ENCODE assay signal across 18 cellular contexts in genomic region chr3:12944413-12944812, GRCh38.
DNase-seq lines count a peak whose midpoint lies in the region; ATAC-seq and TF ChIP-seq lines count a peak whose summit lies in the region.
"Had no signal": no experiment of that assay in that cellular context is flagged by ENCODE, and none has a peak within 500 bp of the region (broad histone marks: within the 10 kb centered on the region; RNA-seq: fewer than 3 reads in every experiment).

No MANE protein-coding gene starts in this region.

- ATAC-seq in heart left ventricle (peak in 3 of 4 donors; percentile 11 to 49 (median 37)), GM21786 (IDR thresholded peaks at IDR 0.05; ENCODE audit: unreplicated experiment) (no peak), HG02678 (IDR thresholded peaks at IDR 0.05; ENCODE audit: unreplicated experiment) (no peak)
- ATAC-seq: activated CD8-positive, alpha-beta memory T cell treated with anti-CD3 and anti-CD28 coated beads, Interleukin-2, amount 10 ng/mL, durations not matched to agents 7 days and 5 days had no signal

- H3K4me1 ChIP-seq in GM23248 (ENCODE audit: insufficient read depth), result peaks cover 39% of the 10 kb centered on the region
- H3K4me1 ChIP-seq in heart left ventricle, result peaks cover 13 to 100% (median 92%) of the 10 kb centered on the region in 12 donors
- H3K4me1 ChIP-seq: HAP-1 had no signal

- no peak overlapping the region for H3K4me2 ChIP-seq in GM23248 (ENCODE audit: unreplicated experiment)

- no peak overlapping the region for H2AFZ ChIP-seq in GM23248

- TF ChIP-seq POLR2A in heart left ventricle (IDR thresholded peaks at IDR 0.05), result no peak

- TF ChIP-seq CTCF in heart left ventricle (IDR thresholded peaks at IDR 0.05), result no peak

- H3K9me3 ChIP-seq in GM23248 (ENCODE audit: low read depth), result no peaks in the 10 kb centered on the region
- H3K9me3 ChIP-seq in heart left ventricle, result no peaks in the 10 kb centered on the region
- H3K9me3 ChIP-seq: HAP-1, ovary had no signal

- peaks cover 26% of the 10 kb centered on the region for H3F3A ChIP-seq in GM23248 (ENCODE audit: insufficient read depth)

- peak; percentile 30 for DNase-seq in GM23248
- no peak for DNase-seq in heart left ventricle
- peak; percentile 71 for DNase-seq in pons (ENCODE audit: low spot score)
- DNase-seq in activated CD8-positive, alpha-beta memory T cell treated with anti-CD3 and anti-CD28 coated beads, Interleukin-2, amount 50 U/mL, for 4 hours, result no peak
- DNase-seq in SK-N-DZ (ENCODE audit: low spot score), result no peak
- DNase-seq: activated B cell treated with CpG ODN at 0.5 μM for 24 hours; activated CD8-positive, alpha-beta memory T cell treated with anti-CD3 and anti-CD28 coated beads, Interleukin-2, amount 10 ng/mL, durations not matched to agents 7 days and 5 days; activated naive CD4-positive, alpha-beta T cell treated with anti-CD3 and anti-CD28 coated beads, Interleukin-2, amount 10 ng/mL, durations not matched to agents 7 days and 5 days; GDM1; NCI-H2029 treated with DMSO at 0.1 percent for 48 hours; NCI-H774; T-helper 1 cell had no signal

- H3K27me3 ChIP-seq in GM23248 (replicated peaks; ENCODE audit: insufficient read depth), result no peaks in the 10 kb centered on the region
- H3K27me3 ChIP-seq in heart left ventricle, result no peaks in the 10 kb centered on the region
- H3K27me3 ChIP-seq: ovary had no signal

- intact Hi-C loops in heart left ventricle (cut with DNase I), result no loop called here

- no peaks in the 10 kb centered on the region for H3K9me2 ChIP-seq in GM23248 (ENCODE audit: insufficient read depth)

- H3K4me3 ChIP-seq in GM23248 (no peak overlapping the region), heart left ventricle (no peak overlapping the region)
- H3K4me3 ChIP-seq: HAP-1, ovary had no signal

- 52 to 53% methylated on average over 15 of the region's 15 CpGs for WGBS in GM23248 (ENCODE audit: low coverage in 1 of 2, low lambda C conversion rate in 2 of 2, missing lambda C conversion rate in 2 of 2), 2 experiments
- 43 to 52% (median 47%) methylated on average over 14 to 15 of the region's 15 CpGs for WGBS in heart left ventricle, 4 donors

- H3K36me3 ChIP-seq in GM23248 (ENCODE audit: low read depth) (no peaks in the 10 kb centered on the region), heart left ventricle (peaks cover 0 to 40% (median 24%) of the 10 kb centered on the region in 9 donors)
- H3K36me3 ChIP-seq: ovary had no signal

- no peak overlapping the region for H3K9ac ChIP-seq in GM23248

- H3K79me2 ChIP-seq in GM23248 (ENCODE audit: insufficient read depth), result peaks cover 16% of the 10 kb centered on the region; the same call in 1 of the 2 replicates

- H4K20me1 ChIP-seq in GM23248 (ENCODE audit: insufficient read depth), result no peaks in the 10 kb centered on the region

- H3K27ac ChIP-seq in GM23248, result no peak overlapping the region
- peak overlapping the region; percentile 97 for H3K27ac ChIP-seq in angular gyrus (ENCODE audit: low read depth, low read length)
- H3K27ac ChIP-seq in heart left ventricle, result peak overlapping the region in 6 of 12 donors; percentile 8 to 77 (median 44)
- H3K27ac ChIP-seq: ovary, RWPE1 had no signal

- in situ Hi-C loops in GM23248 (cut with MboI), result no loop called here

Comparison
In these comparisons a context has a peak if more than half of its experiments do, and no peak if none do; other contexts are left out.
1. DNase-seq: peak in GM23248 (single experiment) and pons (single experiment); none in heart left ventricle (0 of 5), activated CD8-positive, alpha-beta memory T cell treated with anti-CD3 and anti-CD28 coated beads, Interleukin-2, amount 50 U/mL, for 4 hours (single experiment) and SK-N-DZ (single experiment).
2. ATAC-seq: peak in heart left ventricle (3 of 4); none in GM21786 (single experiment) and HG02678 (single experiment).